In genomic region chr1:51464828-51465227, GRCh38 we compare ENCODE assay signal across 26 cellular contexts.
"Had no signal": no experiment of that assay in that cellular context is flagged by ENCODE, and none has a peak within 500 bp of the region (broad histone marks: within the 10 kb centered on the region; RNA-seq: fewer than 3 reads in every experiment).

No MANE protein-coding gene starts in this region.

- DNase-seq: activated CD4-positive, alpha-beta T cell treated with anti-CD3 and anti-CD28 coated beads for 36 hours; activated CD4-positive, alpha-beta T cell treated with anti-CD3 and anti-CD28 coated beads, Interleukin-2, amount 10 ng/mL, durations not matched to agents 7 days and 5 days; activated CD4-positive, alpha-beta T cell treated with anti-CD3 and anti-CD28 coated beads, Interleukin-2, amount 50 U/mL, for 48 hours; activated CD8-positive, alpha-beta T cell treated with anti-CD3 and anti-CD28 coated beads, Interleukin-2, amount 10 ng/mL, durations not matched to agents 7 days and 5 days; activated effector memory CD4-positive, alpha-beta T cell treated with Interleukin-2 at 50 U/mL for 16 hours; activated naive CD4-positive, alpha-beta T cell treated with anti-CD3 and anti-CD28 coated beads, Interleukin-2, amount 10 ng/mL, durations not matched to agents 7 days and 5 days; activated naive CD8-positive, alpha-beta T cell treated with anti-CD3 and anti-CD28 coated beads, Interleukin-2, amount 50 U/mL, for 24 hours; activated T-cell treated with anti-CD3 and anti-CD28 coated beads, Interleukin-2, amount 50 U/mL, for 4 hours; anterior cingulate cortex; brain microvascular endothelial cell; central memory CD4-positive, alpha-beta T cell; MM.1S; MV-4-11; NCI-H1092; NCI-H1436 treated with DMSO at 0.1 percent for 48 hours; NCI-H1694 treated with DMSO at 0.1 percent for 48 hours; NCI-H2029; NCI-H345; NCI-H524 treated with DMSO at 0.1 percent for 48 hours; SHP77; SJCRH30; T1000 had no signal

- H3K27me3 Mint-ChIP-seq: activated CD4-positive, alpha-beta T cell treated with anti-CD3 and anti-CD28 coated beads for 36 hours; activated CD4-positive, alpha-beta T cell treated with anti-CD3 and anti-CD28 coated beads, Interleukin-2, amount 10 ng/mL, durations not matched to agents 7 days and 5 days; activated naive CD4-positive, alpha-beta T cell treated with anti-CD3 and anti-CD28 coated beads, Interleukin-2, amount 10 ng/mL, durations not matched to agents 7 days and 5 days; activated naive CD8-positive, alpha-beta T cell; activated naive CD8-positive, alpha-beta T cell treated with anti-CD3 and anti-CD28 coated beads, Interleukin-2, amount 50 U/mL, for 24 hours had no signal

- H3K9me3 Mint-ChIP-seq: activated CD4-positive, alpha-beta T cell treated with anti-CD3 and anti-CD28 coated beads, Interleukin-2, amount 10 ng/mL, durations not matched to agents 7 days and 5 days; activated naive CD4-positive, alpha-beta T cell treated with anti-CD3 and anti-CD28 coated beads, Interleukin-2, amount 10 ng/mL, durations not matched to agents 7 days and 5 days; activated naive CD8-positive, alpha-beta T cell treated with anti-CD3 and anti-CD28 coated beads, Interleukin-2, amount 50 U/mL, for 24 hours; activated T-cell treated with anti-CD3 and anti-CD28 coated beads, Interleukin-2, amount 50 U/mL, for 4 hours had no signal

- H3K4me1 Mint-ChIP-seq: activated CD4-positive, alpha-beta T cell treated with anti-CD3 and anti-CD28 coated beads, Interleukin-2, amount 10 ng/mL, durations not matched to agents 7 days and 5 days; activated naive CD8-positive, alpha-beta T cell treated with anti-CD3 and anti-CD28 coated beads, Interleukin-2, amount 50 U/mL, for 24 hours had no signal

- H3K27me3 ChIP-seq: brain microvascular endothelial cell, SJCRH30 had no signal

- H3K4me1 ChIP-seq: SJCRH30 had no signal

- ATAC-seq: activated CD4-positive, alpha-beta T cell treated with anti-CD3 and anti-CD28 coated beads for 36 hours; activated CD4-positive, CD25-positive, alpha-beta regulatory T cell treated with anti-CD3 and anti-CD28 coated beads, Interleukin-2, amount 50 U/mL, for 24 hours; activated CD8-positive, alpha-beta T cell treated with anti-CD3 and anti-CD28 coated beads, Interleukin-2, amount 10 ng/mL, durations not matched to agents 7 days and 5 days; activated naive CD8-positive, alpha-beta T cell treated with anti-CD3 and anti-CD28 coated beads, Interleukin-2, amount 50 U/mL, for 24 hours; activated T-cell treated with anti-CD3 and anti-CD28 coated beads, Interleukin-2, amount 50 U/mL, for 4 hours; Panc1 had no signal

- H3K9me3 ChIP-seq: SJCRH30 had no signal

- H3K4me3 Mint-ChIP-seq: activated CD4-positive, alpha-beta T cell treated with anti-CD3 and anti-CD28 coated beads for 36 hours; activated CD4-positive, alpha-beta T cell treated with anti-CD3 and anti-CD28 coated beads, Interleukin-2, amount 10 ng/mL, durations not matched to agents 7 days and 5 days; activated CD8-positive, alpha-beta T cell treated with anti-CD3 and anti-CD28 coated beads, Interleukin-2, amount 10 ng/mL, durations not matched to agents 7 days and 5 days; activated naive CD4-positive, alpha-beta T cell treated with anti-CD3 and anti-CD28 coated beads, Interleukin-2, amount 10 ng/mL, durations not matched to agents 7 days and 5 days; activated naive CD8-positive, alpha-beta T cell; activated naive CD8-positive, alpha-beta T cell treated with anti-CD3 and anti-CD28 coated beads, Interleukin-2, amount 50 U/mL, for 24 hours; activated T-cell treated with anti-CD3 and anti-CD28 coated beads, Interleukin-2, amount 50 U/mL, for 4 hours had no signal

- H3K4me3 ChIP-seq: SJCRH30, SK-N-MC had no signal

- H3K27ac ChIP-seq: brain microvascular endothelial cell, SJCRH30, SK-N-MC had no signal

- H3K27ac Mint-ChIP-seq: activated CD4-positive, alpha-beta T cell treated with anti-CD3 and anti-CD28 coated beads for 36 hours; activated CD4-positive, alpha-beta T cell treated with anti-CD3 and anti-CD28 coated beads, Interleukin-2, amount 10 ng/mL, durations not matched to agents 7 days and 5 days; activated CD8-positive, alpha-beta T cell treated with anti-CD3 and anti-CD28 coated beads, Interleukin-2, amount 10 ng/mL, durations not matched to agents 7 days and 5 days; activated naive CD4-positive, alpha-beta T cell treated with anti-CD3 and anti-CD28 coated beads, Interleukin-2, amount 10 ng/mL, durations not matched to agents 7 days and 5 days; activated naive CD8-positive, alpha-beta T cell; activated naive CD8-positive, alpha-beta T cell treated with anti-CD3 and anti-CD28 coated beads, Interleukin-2, amount 50 U/mL, for 24 hours had no signal
